Comparison of ENCODE assay signal across 8 cellular contexts in the genomic region with DNA sequence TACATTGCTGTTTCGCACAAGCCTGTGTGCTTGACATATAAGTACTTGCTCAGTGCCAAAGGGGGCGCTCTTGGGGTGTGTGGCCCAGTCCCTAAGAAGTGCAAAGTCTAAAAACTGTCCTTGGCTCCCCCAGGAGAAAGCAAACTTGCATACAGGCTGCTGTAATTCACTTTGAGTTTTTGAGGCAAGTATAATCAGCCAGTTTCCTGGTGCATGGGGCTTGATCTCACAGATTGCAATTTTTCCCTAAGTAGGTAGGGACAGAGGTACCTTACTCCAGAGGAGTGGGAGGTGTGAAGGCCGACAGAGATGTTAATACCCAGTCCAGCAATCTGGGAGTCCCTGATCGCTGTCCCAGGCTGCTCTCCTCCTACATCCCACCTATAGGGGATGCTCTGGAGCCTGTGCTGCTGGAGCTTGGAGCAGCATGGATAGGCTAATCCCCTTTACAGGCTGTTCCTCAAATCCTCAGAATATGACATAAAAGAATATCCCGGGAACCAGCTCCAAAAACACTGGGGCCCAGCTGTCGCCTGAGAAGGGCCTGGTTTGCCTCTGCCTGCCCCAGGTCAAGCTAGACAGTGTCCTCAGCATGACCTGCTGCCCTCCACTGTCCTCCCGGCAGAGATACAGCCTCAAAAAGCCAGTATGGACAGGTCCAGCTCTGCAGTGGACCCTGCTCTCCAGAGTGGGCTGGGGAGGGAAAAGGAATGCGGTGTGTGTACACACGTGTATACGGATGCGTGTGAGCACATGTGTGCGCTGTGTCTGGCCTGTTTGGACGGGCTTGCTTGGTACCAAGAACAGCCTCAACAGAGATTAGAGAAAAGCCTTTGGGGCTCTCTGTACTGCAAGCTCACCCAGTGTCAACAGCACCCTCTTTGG.
A peak's percentile ranks its signal among the peaks of the same experiment; 100 is the strongest.
DNase-seq lines count a peak whose midpoint lies in the region; ATAC-seq and TF ChIP-seq lines count a peak whose summit lies in the region.

No MANE protein-coding gene starts in this region.

- H3K27me3 Mint-ChIP-seq in Caco-2 (ENCODE audit: insufficient read depth, unreplicated experiment): no peaks in the 10 kb centered on the region

- POLR2A ChIA-PET in Caco-2 (lab: Charles Lee): interaction anchor here (0.7 kb wide), 1 partner anchor 51 kb away, joined by 4 read pairs; no protein-coding TSS in a partner anchor

- peak; percentile 38 to 50 for TF ChIP-seq CTCF in Caco-2 (IDR thresholded peaks at IDR 0.05; ENCODE audit: insufficient read depth in 1 of 2, low read depth in 1 of 2, low read length in 1 of 2, severe bottlenecking in 1 of 2, unreplicated experiment in 1 of 2)
- peak; percentile 68 for TF ChIP-seq CTCF in astrocyte of the spinal cord (IDR thresholded peaks at IDR 0.05; ENCODE audit: low read depth, low read length)
- TF ChIP-seq CTCF in liver (IDR thresholded peaks at IDR 0.05; ENCODE audit: low read depth, low read length, missing input control): peak; percentile 19

- peak overlapping the region; percentile 76 for H3K27ac Mint-ChIP-seq in Caco-2 (ENCODE audit: unreplicated experiment)

- no peaks in the 10 kb centered on the region for H3K36me3 Mint-ChIP-seq in Caco-2 (ENCODE audit: insufficient read depth, unreplicated experiment)

- peak overlapping the region; percentile 92 to 97 for H3K27ac ChIP-seq in liver (ENCODE audit: low read depth in 1 of 2, low read length in 2 of 2)

- no peaks in the 10 kb centered on the region for H3K36me3 ChIP-seq in Caco-2 (ENCODE audit: control insufficient read depth, insufficient read depth, low read length)
- no peaks in the 10 kb centered on the region for H3K36me3 ChIP-seq in liver (ENCODE audit: control insufficient read depth in 4 of 4, insufficient read depth in 3 of 4, low read depth in 1 of 4, low read length in 3 of 4)

- H3K9me3 ChIP-seq in Caco-2: no peaks in the 10 kb centered on the region
- H3K9me3 ChIP-seq in liver (ENCODE audit: control insufficient read depth in 4 of 4, low read length in 3 of 4): no peaks in the 10 kb centered on the region

- no peak overlapping the region for H3K4me3 ChIP-seq in Caco-2 (ENCODE audit: low read depth, low read length)
- no peak overlapping the region for H3K4me3 ChIP-seq in astrocyte of the spinal cord (ENCODE audit: low read depth, low read length)
- no peak overlapping the region for H3K4me3 ChIP-seq in liver (ENCODE audit: low read depth in 1 of 3, low read length in 3 of 3)

- peak overlapping the region in 1 of 2 donors; percentile 90 for H3K9ac ChIP-seq in liver (ENCODE audit: low read depth in 1 of 2, low read length in 2 of 2)

- no peak for ATAC-seq in GM18520 (IDR thresholded peaks at IDR 0.05; ENCODE audit: unreplicated experiment)
- ATAC-seq in GM21786 (IDR thresholded peaks at IDR 0.05; ENCODE audit: unreplicated experiment): no peak

- intact Hi-C loops in Caco-2 (cut with micrococcal nuclease; ENCODE audit: unreplicated experiment): loop anchor here (1.0 to 2.0 kb wide), 2 partner anchors 50 to 70 kb away; no protein-coding TSS in a partner anchor

- WGBS in liver: 41% methylated on average over 13 of the region's 13 CpGs

- DNase-seq in Caco-2 (peak; percentile 65 to 70), Kasumi-1 (lab: John Stamatoyannopoulos, UW) (peak; percentile 93 to 94), astrocyte of the spinal cord (ENCODE audit: low read depth, low spot score) (no peak), activated gamma-delta T cell treated with Interleukin-2 at 50 U/mL for 16 hours (no peak), inferior parietal cortex (ENCODE audit: extremely low spot score) (no peak)

- peaks cover 53% of the 10 kb centered on the region for H3K4me1 Mint-ChIP-seq in Caco-2 (ENCODE audit: low read depth, unreplicated experiment)

- H3K4me1 ChIP-seq in Caco-2 (peaks cover 65% of the 10 kb centered on the region), liver (ENCODE audit: control insufficient read depth in 4 of 4, insufficient read depth in 4 of 4, low read length in 3 of 4) (peaks cover 38 to 63% (median 57%) of the 10 kb centered on the region in 4 donors)

- in situ Hi-C loops in astrocyte of the spinal cord (cut with HindIII; ENCODE audit: low sequenced_read_pairs): no loop called here

- no peaks in the 10 kb centered on the region for H3K9me3 Mint-ChIP-seq in Caco-2 (ENCODE audit: unreplicated experiment)

- TF ChIP-seq RAD21 in liver (IDR thresholded peaks at IDR 0.05): peak; percentile 30 to 33

- CTCF ChIA-PET in Caco-2 (lab: Charles Lee): interaction anchor here (0.5 to 1.7 kb wide), 10 partner anchors 13 to 965 kb away, joined by 3 to 7 read pairs (median 4); a partner anchor contains a TSS

- H3K27me3 ChIP-seq in Caco-2 (replicated peaks; ENCODE audit: control insufficient read depth, insufficient read depth, low read length) (no peaks in the 10 kb centered on the region), liver (ENCODE audit: control insufficient read depth in 4 of 4, insufficient read depth in 4 of 4, low read length in 3 of 4) (no peaks in the 10 kb centered on the region)

- BruUV-seq in Caco-2 (replicated peaks; lab: Mats Ljungman, UMichigan): no TSS peak

- H3K4me3 Mint-ChIP-seq in Caco-2 (ENCODE audit: unreplicated experiment): no peak overlapping the region

TF ChIP-seq in liver, 16 proteins besides CTCF, POLR2A, EP300 and RAD21:
- TF ChIP-seq EGR1 (IDR thresholded peaks at IDR 0.05; ENCODE audit: low read depth in 2 of 2) (peak in 1 of 2 donors; percentile 39), HNF4A (conservative IDR thresholded peaks at IDR 0.05) (peak; percentile 66 to 76), NR2F2 (IDR thresholded peaks at IDR 0.05) (peak; percentile 96), RXRA (IDR thresholded peaks at IDR 0.05) (peak; percentile 91 to 94), YY1 (IDR thresholded peaks at IDR 0.05) (no peak), SP1 (IDR thresholded peaks at IDR 0.05) (peak; percentile 61)
TF ChIP-seq in liver: peak in this region for 5.

Comparison
In these comparisons a context has a peak if more than half of its experiments do, and no peak if none do; other contexts are left out.
1. DNase-seq: peak in Caco-2 (2 of 2) and Kasumi-1 (2 of 2); none in astrocyte of the spinal cord (single experiment), activated gamma-delta T cell treated with Interleukin-2 at 50 U/mL for 16 hours (single experiment) and inferior parietal cortex (single experiment).
2. Peak in every context shown above with its lines, with median percentiles within 50 percentile points of each other: CTCF ChIP-seq.